15 cellular contexts compared by ENCODE assay signal in genomic region chr3:169841171-169841570, GRCh38. TPM values are rescaled to one million over a fixed set of nuclear protein-coding genes. Genes with fewer than 3 reads are reported as not detected.
A peak's percentile ranks its signal among the peaks of the same experiment; 100 is the strongest.
DNase-seq lines count a peak whose midpoint lies in the region; ATAC-seq lines count a peak whose summit lies in the region.
"Had no signal": no experiment of that assay in that cellular context is flagged by ENCODE, and none has a peak within 500 bp of the region (broad histone marks: within the 10 kb centered on the region; RNA-seq: fewer than 3 reads in every experiment).

No MANE protein-coding gene starts in this region.

- no peak overlapping the region for H2AFZ ChIP-seq in neuronal stem cell (ENCODE audit: low read length)

- H3K23ac ChIP-seq in neuronal stem cell (ENCODE audit: low read depth, low read length, poor library complexity): peak overlapping the region; percentile 35

- no peak overlapping the region for H2BK15ac ChIP-seq in neuronal stem cell (ENCODE audit: low read length)

- H3K4ac ChIP-seq in neuronal stem cell (ENCODE audit: low read length): no peak overlapping the region

- WGBS in neuronal stem cell (ENCODE audit: extremely low coverage in 2 of 2, insufficient read length in 2 of 2, insufficient replicate concordance in 1 of 2), 2 donors: no CpG with 5 or more reads among the region's 4 CpGs

- no peak overlapping the region for H4K8ac ChIP-seq in neuronal stem cell (ENCODE audit: low read depth, low read length)

- H3K9me3 ChIP-seq in neuronal stem cell (replicated peaks in 1 of 2; ENCODE audit: control insufficient read depth in 2 of 2, insufficient read depth in 1 of 2, low read depth in 1 of 2, low read length in 2 of 2): no peaks in the 10 kb centered on the region

- no peak overlapping the region for H4K91ac ChIP-seq in neuronal stem cell (ENCODE audit: low read depth, low read length, poor library complexity)

- no peak overlapping the region for H2AK5ac ChIP-seq in neuronal stem cell (ENCODE audit: low read depth, low read length)

- H2BK5ac ChIP-seq in neuronal stem cell (ENCODE audit: low read length): no peak overlapping the region

- no peaks in the 10 kb centered on the region for H3K36me3 ChIP-seq in neuronal stem cell (replicated peaks in 1 of 2; ENCODE audit: control insufficient read depth in 2 of 2, insufficient read depth in 2 of 2, low read length in 2 of 2)

- DNase-seq in M059J (ENCODE audit: low read depth) (peak; percentile 45), neuronal stem cell (ENCODE audit: low spot score) (no peak), HuH-7 (ENCODE audit: low spot score) (no peak), NCI-H2081 (lab: John Stamatoyannopoulos, UW) (no peak)
- no peak for DNase-seq in activated CD8-positive, alpha-beta memory T cell treated with anti-CD3 and anti-CD28 coated beads for 24 hours
- DNase-seq in activated CD8-positive, alpha-beta memory T cell treated with anti-CD3 and anti-CD28 coated beads, Interleukin-2, amount 50 U/mL, for 48 hours: no peak
- DNase-seq: activated CD4-positive, alpha-beta memory T cell treated with anti-CD3 and anti-CD28 coated beads, Interleukin-2, amount 10 ng/mL, durations not matched to agents 7 days and 5 days; DMS53; effector memory CD4-positive, alpha-beta T cell; hypothalamus; NCI-H226; stimulated activated naive CD8-positive, alpha-beta T cell treated with anti-CD3 and anti-CD28 coated beads, Interleukin-15, amount 100 ng/mL, for 72 hours had no signal

- ATAC-seq in GM18909 (IDR thresholded peaks at IDR 0.05; ENCODE audit: poor library complexity, unreplicated experiment): peak; percentile 68
- ATAC-seq in HG02642 (IDR thresholded peaks at IDR 0.05; ENCODE audit: poor library complexity, unreplicated experiment): peak; percentile 78
- ATAC-seq: natural killer cell treated with Interleukin-12 subunit alpha and Interleukin-12 subunit beta and Interleukin-15 and Interleukin-18, amount 100 ng/mL, for 72 hours; stimulated activated naive CD8-positive, alpha-beta T cell treated with anti-CD3 and anti-CD28 coated beads, Interleukin-15, amount 100 ng/mL, for 72 hours had no signal

- H3K18ac ChIP-seq in neuronal stem cell (ENCODE audit: low read length): no peak overlapping the region

- no peak overlapping the region for H3K4me2 ChIP-seq in neuronal stem cell (ENCODE audit: insufficient read depth, low read length, poor library complexity, severe bottlenecking)

- no peak overlapping the region for H3K9ac ChIP-seq in neuronal stem cell (ENCODE audit: low read depth, low read length, poor library complexity)

- H3K79me1 ChIP-seq in neuronal stem cell (ENCODE audit: low read depth, low read length): no peaks in the 10 kb centered on the region

- H3K27me3 ChIP-seq in neuronal stem cell (ENCODE audit: control insufficient read depth in 3 of 3, insufficient read depth in 3 of 3, low read depth in 1 of 3, low read length in 3 of 3): peaks cover 0 to 9% (median 0%) of the 10 kb centered on the region in 3 experiments

- H2BK120ac ChIP-seq in neuronal stem cell (ENCODE audit: low read depth, low read length): no peak overlapping the region

- no peak overlapping the region for H3K27ac ChIP-seq in neuronal stem cell (replicated peaks; ENCODE audit: low read length)

- H3K4me3 ChIP-seq in neuronal stem cell (ENCODE audit: low read length in 2 of 2): no peak overlapping the region

- no peak overlapping the region for H2BK12ac ChIP-seq in neuronal stem cell (ENCODE audit: low read length)

- H3K4me1 ChIP-seq in neuronal stem cell (ENCODE audit: control insufficient read depth in 2 of 2, insufficient read depth in 1 of 2, low read depth in 1 of 2, low read length in 2 of 2): peaks cover 3 to 6% of the 10 kb centered on the region in 2 donors

- H3K14ac ChIP-seq in neuronal stem cell (ENCODE audit: low read length): no peak overlapping the region

RNA-seq across cellular contexts. Expression of gene LRRC34, which starts 28.5 kb away (rescaled TPM):
- 0.71 and 1.6 TPM in 2 replicates for total RNA-seq in M059J (2014; rRNA removed; shearing (Covaris generic))
- polyA plus RNA-seq in neuronal stem cell (2013, experiment 1 of 2): 5.8 TPM
- polyA plus RNA-seq in neuronal stem cell (2013, experiment 2 of 2): 6.1 TPM

RNA-seq across cellular contexts. Expression of gene LRRIQ4, which starts 28.5 kb away (rescaled TPM):
- total RNA-seq in M059J (2014; rRNA removed; shearing (Covaris generic)): not detected in 2 replicates
- polyA plus RNA-seq in neuronal stem cell (2013, experiment 1 of 2): 0.04 TPM
- 0.01 TPM for polyA plus RNA-seq in neuronal stem cell (2013, experiment 2 of 2)
- total RNA-seq: activated CD4-positive, alpha-beta memory T cell treated with anti-CD3 and anti-CD28 coated beads, Interleukin-2, amount 10 ng/mL, durations not matched to agents 7 days and 5 days; natural killer cell treated with Interleukin-12 subunit alpha and Interleukin-12 subunit beta and Interleukin-15 and Interleukin-18, amount 100 ng/mL, for 72 hours had no signal

RNA-seq across cellular contexts. Expression of gene LRRC31, which starts 28.6 kb away (rescaled TPM):
- total RNA-seq in M059J (2014; rRNA removed; shearing (Covaris generic)): not detected in 2 replicates
- polyA plus RNA-seq in neuronal stem cell (2013, experiment 1 of 2): not detected
- not detected for polyA plus RNA-seq in neuronal stem cell (2013, experiment 2 of 2)
- total RNA-seq: activated CD4-positive, alpha-beta memory T cell treated with anti-CD3 and anti-CD28 coated beads, Interleukin-2, amount 10 ng/mL, durations not matched to agents 7 days and 5 days; natural killer cell treated with Interleukin-12 subunit alpha and Interleukin-12 subunit beta and Interleukin-15 and Interleukin-18, amount 100 ng/mL, for 72 hours had no signal
